17 cellular contexts compared by ENCODE assay signal in the genomic region with DNA sequence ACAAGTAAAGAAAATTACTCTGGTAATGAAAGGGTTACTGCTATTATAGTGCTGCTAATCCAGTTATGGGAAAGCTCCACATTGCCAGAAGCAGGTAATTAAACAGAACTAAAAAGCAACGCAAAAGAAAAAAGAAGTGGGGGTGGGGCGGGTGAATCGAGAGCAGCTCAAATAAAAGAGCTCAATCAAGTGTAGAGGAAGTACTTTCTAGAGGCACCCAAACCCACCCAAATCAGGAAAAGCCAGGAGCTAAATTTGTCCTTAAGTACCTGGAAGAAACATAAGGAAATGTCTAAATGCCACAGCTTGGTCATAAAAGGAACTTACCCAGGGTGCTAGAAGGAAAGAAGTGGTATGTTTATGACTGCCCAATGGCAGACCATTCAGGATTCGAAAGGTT. TPM values are rescaled to one million over a fixed set of nuclear protein-coding genes. Genes with fewer than 3 reads are reported as not detected.
DNase-seq lines count a peak whose midpoint lies in the region; ATAC-seq, FAIRE-seq and TF ChIP-seq lines count a peak whose summit lies in the region.
"Had no signal": no experiment of that assay in that cellular context is flagged by ENCODE, and none has a peak within 500 bp of the region (broad histone marks: within the 10 kb centered on the region; RNA-seq: fewer than 3 reads in every experiment).

No MANE protein-coding gene starts in this region.

- peak overlapping the region; percentile 40 for H3K4me3 Mint-ChIP-seq in type B pancreatic cell
- H3K4me3 Mint-ChIP-seq: activated T-cell treated with anti-CD3 and anti-CD28 coated beads, Interleukin-2, amount 50 U/mL, for 24 hours had no signal

- H3K9me3 ChIP-seq in K562 (replicated peaks; ENCODE audit: control insufficient read depth, insufficient read depth, low read depth, low read length): no peaks in the 10 kb centered on the region
- H3K9me3 ChIP-seq: adrenal gland, SJSA1 had no signal

- no peak for FAIRE-seq in K562 (lab: Jason Lieb, UNC)
- FAIRE-seq: colon had no signal

- H3K27me3 ChIP-seq in K562 (ENCODE audit: control insufficient read depth in 2 of 2, insufficient read depth in 2 of 2, low read length in 2 of 2): no peaks in the 10 kb centered on the region
- H3K27me3 ChIP-seq: adrenal gland, SJSA1 had no signal

- TF ChIP-seq POLR2A in K562 (conservative IDR thresholded peaks at IDR 0.05): no peak

- TF ChIP-seq RAD21 in K562 (CRISPR knock-in tag; conservative IDR thresholded peaks at IDR 0.05 in 1 of 2, IDR thresholded peaks at IDR 0.05 in 1 of 2): no peak

- peak overlapping the region; percentile 7; the same call in 2 of the 3 replicates for H3K27ac ChIP-seq in K562 (ENCODE audit: extremely low read depth, low read depth, low read length)
- H3K27ac ChIP-seq: adrenal gland, GM23248, SJSA1 had no signal

- ATAC-seq in K562 (no peak), GM18870 (IDR thresholded peaks at IDR 0.05; ENCODE audit: unreplicated experiment) (no peak)

- TF ChIP-seq EP300 in K562 (IDR thresholded peaks at IDR 0.05; ENCODE audit: low read length): no peak; the same call in 1 of the 2 replicates

- H3K27ac Mint-ChIP-seq in type B pancreatic cell: no peak overlapping the region
- H3K27ac Mint-ChIP-seq: activated T-cell treated with anti-CD3 and anti-CD28 coated beads, Interleukin-2, amount 50 U/mL, for 24 hours had no signal

- no TSS peak for BruUV-seq in K562 (replicated peaks; lab: Mats Ljungman, UMichigan)

- peaks cover 40% of the 10 kb centered on the region for H3K79me2 ChIP-seq in K562 (ENCODE audit: control insufficient read depth, insufficient read depth, low read length)

- intact Hi-C loops in K562 (cut with micrococcal nuclease): no loop called here

- H3K36me3 Mint-ChIP-seq in type B pancreatic cell: no peaks in the 10 kb centered on the region

- H3K9ac ChIP-seq in K562 (ENCODE audit: insufficient read depth in 1 of 2, low read depth in 2 of 2, low read length in 2 of 2): peak overlapping the region in 1 of 2 experiments; percentile 37; a peak in 2 of 4 replicates
- H3K9ac ChIP-seq: GM23248 had no signal

- in situ Hi-C loops in K562 (cut with MboI): no loop called here

- H3K36me3 ChIP-seq in K562 (ENCODE audit: control insufficient read depth, insufficient read depth, low read length): no peaks in the 10 kb centered on the region
- H3K36me3 ChIP-seq: adrenal gland had no signal

- 7% methylated on average over 4 of the region's 4 CpGs for WGBS in K562 (ENCODE audit: insufficient coverage, low coverage, missing lambda C conversion rate)

- no peaks in the 10 kb centered on the region for H3K9me1 ChIP-seq in K562 (ENCODE audit: control insufficient read depth, insufficient read depth, low read length)

- H3K4me2 ChIP-seq in K562 (ENCODE audit: insufficient read depth, low read length): no peak overlapping the region

- no peaks in the 10 kb centered on the region for H3K9me3 Mint-ChIP-seq in type B pancreatic cell
- H3K9me3 Mint-ChIP-seq: activated T-cell treated with anti-CD3 and anti-CD28 coated beads, Interleukin-2, amount 50 U/mL, for 24 hours had no signal

- CTCF ChIA-PET in K562 (lab: Yijun Ruan, JAX; ENCODE audit: low intra/inter-chr PET ratio): no interaction called here

- no peaks in the 10 kb centered on the region for H3K27me3 Mint-ChIP-seq in type B pancreatic cell
- H3K27me3 Mint-ChIP-seq: activated T-cell treated with anti-CD3 and anti-CD28 coated beads, Interleukin-2, amount 50 U/mL, for 24 hours had no signal

- H3K4me1 Mint-ChIP-seq in type B pancreatic cell (ENCODE audit: unreplicated experiment): peaks cover 24% of the 10 kb centered on the region

- H3K4me1 ChIP-seq in K562 (replicated peaks in 1 of 2; ENCODE audit: control insufficient read depth in 2 of 2, insufficient read depth in 2 of 2, low read length in 2 of 2): peaks cover 9 to 39% of the 10 kb centered on the region in 2 experiments

- 0 out of 2 replicates have a peak, but pooled peaks cover 5% of the 10 kb centered on the region for H4K20me1 ChIP-seq in K562 (replicated peaks; ENCODE audit: control insufficient read depth, insufficient read depth, low read length)

- TF ChIP-seq CTCF in K562 (IDR thresholded peaks at IDR 0.05 in 2 of 3, conservative IDR thresholded peaks at IDR 0.05 in 1 of 3; ENCODE audit: insufficient read depth in 2 of 3, low read depth in 1 of 3, low read length in 3 of 3) (no peak), type B pancreatic cell (conservative IDR thresholded peaks at IDR 0.05) (no peak)

- POLR2A ChIA-PET in K562 (lab: Yijun Ruan, JAX): interaction anchor here (0.6 to 1.6 kb wide), 6 partner anchors 9 to 20 kb away, joined by 3 to 6 read pairs (median 4); no protein-coding TSS in a partner anchor

- DNase-seq in SIG-M5 treated with dmso at 0.1 percent for 504 hours (lab: John Stamatoyannopoulos, UW; ENCODE audit: unreplicated experiment): peak; percentile 49
- no peak for DNase-seq in SIG-M5 (lab: John Stamatoyannopoulos, UW)
- DNase-seq in NCI-H1105 treated with DMSO at 0.1 percent for 48 hours (lab: John Stamatoyannopoulos, UW): peak; percentile 45
- DNase-seq in K562 (ENCODE audit: extremely low read depth in 1 of 4, low spot score in 3 of 4): peak in 1 of 4 experiments; percentile 20
- no peak for DNase-seq in type B pancreatic cell (ENCODE audit: extremely low spot score, unreplicated experiment)
- no peak for DNase-seq in NCI-H774 (lab: John Stamatoyannopoulos, UW)
- no peak for DNase-seq in activated CD4-positive, CD25-positive, alpha-beta regulatory T cell (lab: John Stamatoyannopoulos, UW)
- DNase-seq: activated CD4-positive, CD25-positive, alpha-beta regulatory T cell treated with anti-CD3 and anti-CD28 coated beads, Interleukin-2, amount 50 U/mL, for 72 hours; activated T-cell treated with anti-CD3 and anti-CD28 coated beads, Interleukin-2, amount 50 U/mL, for 24 hours; adrenal gland; EL; GM23248; MM.1S; trophoblast cell had no signal

- no peak overlapping the region for H3K4me3 ChIP-seq in K562
- H3K4me3 ChIP-seq: adrenal gland, GM23248, SJSA1 had no signal

- H2AFZ ChIP-seq in K562 (ENCODE audit: low read depth, low read length): peak overlapping the region; percentile 78
- H2AFZ ChIP-seq: GM23248 had no signal

TF ChIP-seq in K562, 482 proteins besides CTCF, POLR2A, EP300 and RAD21 (continues in another document):
- TF ChIP-seq E2F3 (CRISPR knock-in tag; IDR thresholded peaks at IDR 0.05) (no peak), HDAC8 (tag; IDR thresholded peaks at IDR 0.05) (0 out of 2 replicates have a peak, but pooled peaks have one; percentile 50), NFRKB (IDR thresholded peaks at IDR 0.05; ENCODE audit: low read depth) (peak; percentile 25; the same call in 1 of the 2 replicates), ZNF175 (CRISPR knock-in tag; IDR thresholded peaks at IDR 0.05; ENCODE audit: low read depth) (0 out of 2 replicates have a peak, but pooled peaks have one; percentile 22), ELF2 (CRISPR knock-in tag; IDR thresholded peaks at IDR 0.05) (0 out of 2 replicates have a peak, but pooled peaks have one; percentile 18), PYGO2 (tag; IDR thresholded peaks at IDR 0.05) (no peak), ETV1 (tag; conservative IDR thresholded peaks at IDR 0.05; ENCODE audit: low read depth) (0 out of 2 replicates have a peak, but pooled peaks have one; percentile 7)
- TF ChIP-seq, protein P1, sequence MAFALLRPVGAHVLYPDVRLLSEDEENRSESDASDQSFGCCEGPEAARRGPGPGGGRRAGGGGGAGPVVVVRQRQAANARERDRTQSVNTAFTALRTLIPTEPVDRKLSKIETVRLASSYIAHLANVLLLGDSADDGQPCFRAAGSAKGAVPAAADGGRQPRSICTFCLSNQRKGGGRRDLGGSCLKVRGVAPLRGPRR (CRISPR knock-in tag; IDR thresholded peaks at IDR 0.05): no peak

RNA-seq across cellular contexts. Expression of gene RNF145, which starts 2.4 kb away (rescaled TPM):
- total RNA-seq in K562 (2011; cell fraction: chromatin; rRNA removed; ENCODE audit: low replicate concordance): 42.1 and 93.4 TPM in 2 replicates
- 32.7 and 49.0 TPM in 2 replicates for total RNA-seq in K562 (2011; cell fraction: nucleolus; rRNA removed)
- 61.5 and 67.7 TPM in 2 replicates for total RNA-seq in K562 (2011; cell fraction: nucleoplasm; rRNA removed)
- total RNA-seq in K562 (2014; rRNA removed) (20.3 and 24.3 TPM in 2 replicates), K562 (2014; rRNA removed; fragmentation: Illumina TruSeq; extraction: Trizol) (21.8 and 29.5 TPM in 2 replicates), K562 (2015; rRNA removed; fragmentation: Illumina TruSeq; extraction: Trizol) (23.8 and 25.4 TPM in 2 replicates), K562 (2021) (35.4 and 39.5 TPM in 2 replicates), type B pancreatic cell (ENCODE audit: low replicate concordance) (42.5 and 66.4 TPM in 2 replicates)
- polyA plus RNA-seq in K562 (2011; rRNA removed) (26.2 and 40.7 TPM in 2 replicates), K562 (2014; fragmentation: Illumina TruSeq; extraction: Trizol) (35.4 and 38.1 TPM in 2 replicates), K562 (2014; fragmentation: Nextera tagmentation; extraction: Ambion mirVana) (10 to 100 TPM; 13.6 to 18.8 TPM), K562 (2014; rRNA removed) (30.4 and 30.5 TPM in 2 replicates)
- polyA plus RNA-seq in K562 (2011; cell fraction: cytosol; rRNA removed): 10.7 and 19.3 TPM in 2 replicates
- polyA plus RNA-seq in K562 (2011; cell fraction: nucleus; rRNA removed): 34.2 and 35.9 TPM in 2 replicates
- polyA plus RNA-seq in K562 (2012): 30.1 and 36.5 TPM in 2 replicates
- polyA minus RNA-seq in K562 (2011; rRNA and poly(A)+ RNA removed): 30.0 and 36.5 TPM in 2 replicates
- polyA minus RNA-seq in K562 (2011; cell fraction: cytosol; rRNA and poly(A)+ RNA removed): 10.1 and 12.3 TPM in 2 replicates
- polyA minus RNA-seq in K562 (2011; cell fraction: nucleus; rRNA and poly(A)+ RNA removed): 21.9 and 33.2 TPM in 2 replicates

RNA-seq across cellular contexts. Expression of gene UBLCP1, which starts 51.4 kb away (rescaled TPM):
- total RNA-seq in K562 (2011; cell fraction: chromatin; rRNA removed; ENCODE audit: low replicate concordance): 3.5 and 7.0 TPM in 2 replicates
- 1.7 and 2.9 TPM in 2 replicates for total RNA-seq in K562 (2011; cell fraction: nucleolus; rRNA removed)
- 3.9 and 8.0 TPM in 2 replicates for total RNA-seq in K562 (2011; cell fraction: nucleoplasm; rRNA removed)
- total RNA-seq in K562 (2014; rRNA removed): 18.8 and 19.3 TPM in 2 replicates
- total RNA-seq in K562 (2014; rRNA removed; fragmentation: Illumina TruSeq; extraction: Trizol): 35.1 and 41.7 TPM in 2 replicates
- 33.4 and 36.9 TPM in 2 replicates for total RNA-seq in K562 (2015; rRNA removed; fragmentation: Illumina TruSeq; extraction: Trizol)
- total RNA-seq in K562 (2021): 21.6 and 22.1 TPM in 2 replicates
- polyA plus RNA-seq in K562 (2011; rRNA removed): 18.5 and 28.5 TPM in 2 replicates
- polyA plus RNA-seq in K562 (2011; cell fraction: cytosol; rRNA removed): 2.9 and 7.9 TPM in 2 replicates
- 3.1 and 3.7 TPM in 2 replicates for polyA plus RNA-seq in K562 (2011; cell fraction: nucleus; rRNA removed)
- 27.6 and 38.2 TPM in 2 replicates for polyA plus RNA-seq in K562 (2012)
- polyA plus RNA-seq in K562 (2014; fragmentation: Illumina TruSeq; extraction: Trizol): 33.2 and 39.8 TPM in 2 replicates
- polyA plus RNA-seq in K562 (2014; fragmentation: Nextera tagmentation; extraction: Ambion mirVana): 10 to 100 TPM; 22.0 to 30.2 TPM
- 29.8 and 32.1 TPM in 2 replicates for polyA plus RNA-seq in K562 (2014; rRNA removed)
- polyA minus RNA-seq in K562 (2011; rRNA and poly(A)+ RNA removed): 12.8 and 13.2 TPM in 2 replicates
- polyA minus RNA-seq in K562 (2011; cell fraction: cytosol; rRNA and poly(A)+ RNA removed): 4.3 and 6.9 TPM in 2 replicates
- 4.3 and 6.6 TPM in 2 replicates for polyA minus RNA-seq in K562 (2011; cell fraction: nucleus; rRNA and poly(A)+ RNA removed)
- total RNA-seq in type B pancreatic cell (ENCODE audit: low replicate concordance): 20.5 and 29.4 TPM in 2 replicates

Comparison
In these comparisons a context has a peak if more than half of its experiments do, and no peak if none do; other contexts are left out.
1. DNase-seq: peak in SIG-M5 treated with dmso at 0.1 percent for 504 hours (single experiment) and NCI-H1105 treated with DMSO at 0.1 percent for 48 hours (single experiment); none in SIG-M5 (single experiment), type B pancreatic cell (single experiment), NCI-H774 (single experiment) and activated CD4-positive, CD25-positive, alpha-beta regulatory T cell (0 of 4).